In genomic region chr3:30671527-30672286, GRCh38 we compare ENCODE assay signal across 18 cellular contexts.
DNase-seq lines count a peak whose midpoint lies in the region; ATAC-seq and TF ChIP-seq lines count a peak whose summit lies in the region.
"Had no signal": no experiment of that assay in that cellular context is flagged by ENCODE, and none has a peak within 500 bp of the region (broad histone marks: within the 10 kb centered on the region; RNA-seq: fewer than 3 reads in every experiment).

No MANE protein-coding gene starts in this region.

- no peak overlapping the region for H2BK120ac ChIP-seq in trophoblast cell (ENCODE audit: insufficient read depth, low read length, poor library complexity)

- H3K23ac ChIP-seq in trophoblast cell (ENCODE audit: low read length), result no peak overlapping the region

- H3K27me3 ChIP-seq in Caco-2 (replicated peaks; ENCODE audit: control insufficient read depth, insufficient read depth, low read length) (no peaks in the 10 kb centered on the region), trophoblast cell (ENCODE audit: insufficient read depth, low read length) (no peaks in the 10 kb centered on the region), vagina (no peaks in the 10 kb centered on the region)
- H3K27me3 ChIP-seq: testis had no signal

- POLR2A ChIA-PET in Caco-2 (lab: Charles Lee), result no interaction called here
- POLR2A ChIA-PET in T-cell (lab: Charles Lee), result interaction anchor here (0.6 to 1.0 kb wide), 2 partner anchors 34 to 51 kb away, joined by 3 read pairs; no protein-coding TSS in a partner anchor

- H3K36me3 ChIP-seq in Caco-2 (ENCODE audit: control insufficient read depth, insufficient read depth, low read length) (peaks cover 6% of the 10 kb centered on the region), trophoblast cell (ENCODE audit: control insufficient read depth in 1 of 2, insufficient read depth in 2 of 2, low read length in 2 of 2) (peaks cover 15 to 33% of the 10 kb centered on the region in 2 experiments), vagina (peaks cover 0 to 37% of the 10 kb centered on the region in 2 donors)

- no peak overlapping the region for H2AK5ac ChIP-seq in trophoblast cell (ENCODE audit: low read length)

- no peak for TF ChIP-seq POLR2A in vagina (IDR thresholded peaks at IDR 0.05)

- H3K9me3 Mint-ChIP-seq in Caco-2 (ENCODE audit: unreplicated experiment) (no peaks in the 10 kb centered on the region), T-cell (no peaks in the 10 kb centered on the region)
- no peaks in the 10 kb centered on the region for H3K9me3 Mint-ChIP-seq in dendritic cell treated with granulocyte-macrophage colony-stimulating factor and Interleukin-4, amounts not matched to agents 40 ng/mL and 50 ng/mL, for 4 days
- H3K9me3 Mint-ChIP-seq: nephron progenitor cell had no signal

- H3K4me3 ChIP-seq in Caco-2 (ENCODE audit: low read depth, low read length) (no peak overlapping the region), trophoblast cell (ENCODE audit: low read depth, low read length) (peak overlapping the region; percentile 11), vagina (no peak overlapping the region)
- H3K4me3 ChIP-seq: testis had no signal

- H3K4me1 Mint-ChIP-seq in Caco-2 (ENCODE audit: low read depth, unreplicated experiment) (peaks cover 46% of the 10 kb centered on the region), T-cell (peaks cover 95 to 100% (median 99%) of the 10 kb centered on the region in 3 donors)
- H3K4me1 Mint-ChIP-seq in dendritic cell treated with granulocyte-macrophage colony-stimulating factor and Interleukin-4, amounts not matched to agents 40 ng/mL and 50 ng/mL, for 4 days (ENCODE audit: low read depth), result peaks cover 53% of the 10 kb centered on the region

- no peaks in the 10 kb centered on the region for H3K9me3 ChIP-seq in Caco-2
- no peaks in the 10 kb centered on the region for H3K9me3 ChIP-seq in trophoblast cell (ENCODE audit: insufficient read depth, low read depth, low read length)
- no peaks in the 10 kb centered on the region for H3K9me3 ChIP-seq in vagina
- H3K9me3 ChIP-seq: testis had no signal

- H2BK5ac ChIP-seq in trophoblast cell (ENCODE audit: low read depth, low read length, poor library complexity), result no peak overlapping the region

- H3K27me3 Mint-ChIP-seq in Caco-2 (ENCODE audit: insufficient read depth, unreplicated experiment), result no peaks in the 10 kb centered on the region
- no peaks in the 10 kb centered on the region for H3K27me3 Mint-ChIP-seq in T-cell
- H3K27me3 Mint-ChIP-seq in dendritic cell treated with granulocyte-macrophage colony-stimulating factor and Interleukin-4, amounts not matched to agents 40 ng/mL and 50 ng/mL, for 4 days, result no peaks in the 10 kb centered on the region

- H3K36me3 Mint-ChIP-seq in Caco-2 (ENCODE audit: insufficient read depth, unreplicated experiment), result peaks cover 100% of the 10 kb centered on the region
- peaks cover 81% of the 10 kb centered on the region for H3K36me3 Mint-ChIP-seq in T-cell
- peaks cover 89% of the 10 kb centered on the region for H3K36me3 Mint-ChIP-seq in dendritic cell treated with granulocyte-macrophage colony-stimulating factor and Interleukin-4, amounts not matched to agents 40 ng/mL and 50 ng/mL, for 4 days (ENCODE audit: low read depth)

- no peak overlapping the region for H3K4me3 Mint-ChIP-seq in Caco-2 (ENCODE audit: unreplicated experiment)
- H3K4me3 Mint-ChIP-seq in T-cell, result peak overlapping the region; percentile 44 to 62 (median 57)
- H3K4me3 Mint-ChIP-seq in dendritic cell treated with granulocyte-macrophage colony-stimulating factor and Interleukin-4, amounts not matched to agents 40 ng/mL and 50 ng/mL, for 4 days, result no peak overlapping the region
- H3K4me3 Mint-ChIP-seq: nephron progenitor cell had no signal

- WGBS in trophoblast cell (ENCODE audit: extremely low coverage, insufficient coverage, insufficient read length), result no CpG with 5 or more reads among the region's 20 CpGs

- no peak overlapping the region for H4K8ac ChIP-seq in trophoblast cell (ENCODE audit: low read depth, low read length)

- peaks cover 27% of the 10 kb centered on the region for H3K4me1 ChIP-seq in Caco-2
- H3K4me1 ChIP-seq in trophoblast cell (ENCODE audit: control insufficient read depth in 1 of 2, insufficient read depth in 2 of 2, low read length in 2 of 2), result peaks cover 0 to 6% of the 10 kb centered on the region in 2 experiments
- peaks cover 54% of the 10 kb centered on the region for H3K4me1 ChIP-seq in vagina
- H3K4me1 ChIP-seq: testis had no signal

- no peak overlapping the region for H3K4me2 ChIP-seq in trophoblast cell (ENCODE audit: low read length)

- no peak overlapping the region for H2BK12ac ChIP-seq in trophoblast cell (ENCODE audit: low read length)

- intact Hi-C loops in Caco-2 (cut with micrococcal nuclease; ENCODE audit: unreplicated experiment) (no loop called here), vagina (cut with DNase I) (no loop called here)
- intact Hi-C loops in dendritic cell treated with granulocyte-macrophage colony-stimulating factor and Interleukin-4, amounts not matched to agents 40 ng/mL and 50 ng/mL, for 4 days (cut with micrococcal nuclease), result no loop called here

- no peak overlapping the region for H3K9ac ChIP-seq in trophoblast cell (ENCODE audit: low read length)

- no peak overlapping the region for H3K27ac ChIP-seq in trophoblast cell (ENCODE audit: low read depth, low read length)
- H3K27ac ChIP-seq in vagina, result no peak overlapping the region
- H3K27ac ChIP-seq: C4-2B, testis had no signal

- TF ChIP-seq CTCF in Caco-2 (IDR thresholded peaks at IDR 0.05; ENCODE audit: insufficient read depth in 1 of 2, low read depth in 1 of 2, low read length in 1 of 2, severe bottlenecking in 1 of 2, unreplicated experiment in 1 of 2) (no peak), vagina (IDR thresholded peaks at IDR 0.05) (no peak)

- H3K79me2 ChIP-seq in trophoblast cell (ENCODE audit: control insufficient read depth, insufficient read depth, low read length, poor library complexity), result no peaks in the 10 kb centered on the region

- CTCF ChIA-PET in Caco-2 (lab: Charles Lee) (no interaction called here), T-cell (lab: Charles Lee) (interaction anchor here in 1 of 2 donors (0.6 to 1.6 kb wide), 3 partner anchors 21 to 67 kb away, joined by 3 to 6 read pairs (median 4); no protein-coding TSS in a partner anchor)

- H3K4ac ChIP-seq in trophoblast cell (ENCODE audit: low read depth, low read length), result no peak overlapping the region

- H3K27ac Mint-ChIP-seq in Caco-2 (ENCODE audit: unreplicated experiment) (peak overlapping the region; percentile 12), T-cell (peak overlapping the region; percentile 84 to 95)
- peak overlapping the region; percentile 30 for H3K27ac Mint-ChIP-seq in dendritic cell treated with granulocyte-macrophage colony-stimulating factor and Interleukin-4, amounts not matched to agents 40 ng/mL and 50 ng/mL, for 4 days
- H3K27ac Mint-ChIP-seq: nephron progenitor cell had no signal

- no peak overlapping the region for H4K12ac ChIP-seq in trophoblast cell (ENCODE audit: low read depth, low read length)

- ATAC-seq in T-cell (replicated peaks in 1 of 4) (peak in 1 of 4 experiments; percentile 8), HG02885 (IDR thresholded peaks at IDR 0.05; ENCODE audit: poor library complexity, unreplicated experiment) (no peak)
- ATAC-seq: left ventricle myocardium superior, Right ventricle myocardium inferior had no signal

- H4K91ac ChIP-seq in trophoblast cell (ENCODE audit: low read depth, low read length), result no peak overlapping the region

- H3K18ac ChIP-seq in trophoblast cell (ENCODE audit: low read length), result no peak overlapping the region

- no peak for DNase-seq in Caco-2
- DNase-seq in T-cell, result no peak
- peak in 1 of 2 donors; percentile 21 for DNase-seq in trophoblast cell
- DNase-seq in vagina (ENCODE audit: extremely low spot score in 2 of 2), result no peak
- DNase-seq in NCI-H187 (lab: John Stamatoyannopoulos, UW), result no peak
- DNase-seq: activated CD4-positive, alpha-beta T cell treated with anti-CD3 and anti-CD28 coated beads for 1 hour; activated effector memory CD4-positive, alpha-beta T cell treated with Interleukin-2 at 50 U/mL for 16 hours; Kasumi-1; left ventricle myocardium superior; NCI-H1417 treated with DMSO at 0.1 percent for 48 hours; NCI-H345; nephron progenitor cell; NK-92 treated with Interleukin-12 subunit alpha and Interleukin-12 subunit beta, amount 100 ng/mL, for 24 hours; testis had no signal

- peaks cover 3% of the 10 kb centered on the region for H3K79me1 ChIP-seq in trophoblast cell (ENCODE audit: low read length)

- no TSS peak for BruUV-seq in Caco-2 (replicated peaks; lab: Mats Ljungman, UMichigan)

- no peak overlapping the region for H3K14ac ChIP-seq in trophoblast cell (ENCODE audit: low read length)

- H2AFZ ChIP-seq in trophoblast cell (ENCODE audit: insufficient read depth, low read length, poor library complexity), result no peak overlapping the region

Comparison
In these comparisons a context has a peak if more than half of its experiments do, and no peak if none do; other contexts are left out.
1. H3K27ac Mint-ChIP-seq: peak in every context shown above with its lines; median percentile 90 in T-cell; 30 in dendritic cell treated with granulocyte-macrophage colony-stimulating factor and Interleukin-4, amounts not matched to agents 40 ng/mL and 50 ng/mL, for 4 days; 12 in Caco-2.
2. H3K4me3 Mint-ChIP-seq: peak in T-cell (3 of 3); none in Caco-2 (single experiment) and dendritic cell treated with granulocyte-macrophage colony-stimulating factor and Interleukin-4, amounts not matched to agents 40 ng/mL and 50 ng/mL, for 4 days (single experiment).